Comparison of ENCODE assay signal across 8 cellular contexts in genomic region chr1:204411451-204412245, GRCh38. TPM values are rescaled to one million over a fixed set of nuclear protein-coding genes. Genes with fewer than 3 reads are reported as not detected.
DNase-seq lines count a peak whose midpoint lies in the region; ATAC-seq and TF ChIP-seq lines count a peak whose summit lies in the region.

PPP1R15B (minus strand) TSS chr1:204411817; CDS start chr1:204411411, 406 bp downstream.

- H3K4me3 ChIP-seq in SU-DHL-6 (ENCODE audit: insufficient read depth, low read length, poor library complexity, severe bottlenecking) (peak within 1 kb of the TSS; percentile 92), ovary (peak within 1 kb of the TSS; percentile 86), thyroid gland (replicated peaks in 1 of 3) (peak within 1 kb of the TSS; percentile 90 to 94 (median 91))

- H3K27me3 ChIP-seq in SU-DHL-6 (ENCODE audit: low read length) (no peaks in the 10 kb centered on the region), ovary (no peaks in the 10 kb centered on the region), thyroid gland (no peaks in the 10 kb centered on the region)

- peak; percentile 93 for ATAC-seq in HG02642 (IDR thresholded peaks at IDR 0.05; ENCODE audit: poor library complexity, unreplicated experiment)
- peak; percentile 91 for ATAC-seq in activated naive CD8-positive, alpha-beta T cell treated with anti-CD3 and anti-CD28 coated beads, Interleukin-2, amount 10 ng/mL, durations not matched to agents 7 days and 5 days (ENCODE audit: low read depth)

- TF ChIP-seq POLR2A in ovary (IDR thresholded peaks at IDR 0.05) (peak; percentile 97), thyroid gland (IDR thresholded peaks at IDR 0.05) (peak; percentile 86 to 99)

- H3K36me3 Mint-ChIP-seq in activated naive CD8-positive, alpha-beta T cell treated with anti-CD3 and anti-CD28 coated beads, Interleukin-2, amount 10 ng/mL, durations not matched to agents 7 days and 5 days: peaks cover 40% of the 10 kb centered on the region

- no peaks in the 10 kb centered on the region for H3K9me3 Mint-ChIP-seq in activated naive CD8-positive, alpha-beta T cell treated with anti-CD3 and anti-CD28 coated beads, Interleukin-2, amount 10 ng/mL, durations not matched to agents 7 days and 5 days

- DNase-seq in GM10266 (ENCODE audit: extremely low spot score): peak; percentile 93
- DNase-seq in NCI-H128 (lab: John Stamatoyannopoulos, UW; ENCODE audit: unreplicated experiment): peak; percentile 96
- DNase-seq in activated naive CD8-positive, alpha-beta T cell treated with anti-CD3 and anti-CD28 coated beads, Interleukin-2, amount 10 ng/mL, durations not matched to agents 7 days and 5 days: peak; percentile 98
- peak; percentile 91 to 99 (median 97) for DNase-seq in head of caudate nucleus
- peak; percentile 97 to 98 (median 97) for DNase-seq in ovary
- peak; percentile 96 for DNase-seq in thyroid gland

- peaks cover 5% of the 10 kb centered on the region; the same call in 1 of the 2 replicates for H3F3A ChIP-seq in SU-DHL-6 (ENCODE audit: insufficient read depth)

- WGBS in ovary, 3 donors: 0 to 1% (median 0%) methylated on average over 68 to 69 of the region's 70 CpGs
- WGBS in thyroid gland, 2 donors: 1 to 3% methylated on average over 22 to 26 of the region's 70 CpGs

- H3K9me3 ChIP-seq in SU-DHL-6 (ENCODE audit: insufficient read depth, low read length) (no peaks in the 10 kb centered on the region), ovary (no peaks in the 10 kb centered on the region), thyroid gland (no peaks in the 10 kb centered on the region)

- H3K9ac ChIP-seq in SU-DHL-6 (ENCODE audit: low read length): peak within 1 kb of the TSS; percentile 95

- TF ChIP-seq CTCF in GM10266 (IDR thresholded peaks at IDR 0.05; ENCODE audit: control insufficient read depth, insufficient read depth, low read depth, missing control alignments) (no peak), SU-DHL-6 (IDR thresholded peaks at IDR 0.05; ENCODE audit: insufficient read depth, low read length, poor library complexity, severe bottlenecking) (no peak), ovary (IDR thresholded peaks at IDR 0.05) (peak in 1 of 3 donors; percentile 27), thyroid gland (IDR thresholded peaks at IDR 0.05) (peak in 1 of 6 experiments; percentile 12)

- peak within 1 kb of the TSS; percentile 77 for H3K27ac ChIP-seq in SU-DHL-6 (ENCODE audit: low read depth, low read length)
- peak within 1 kb of the TSS; percentile 82 to 98 for H3K27ac ChIP-seq in ovary
- H3K27ac ChIP-seq in thyroid gland: peak within 1 kb of the TSS; percentile 99 to 100 (median 99)

- peaks cover 7% of the 10 kb centered on the region for H3K4me1 Mint-ChIP-seq in activated naive CD8-positive, alpha-beta T cell treated with anti-CD3 and anti-CD28 coated beads, Interleukin-2, amount 10 ng/mL, durations not matched to agents 7 days and 5 days

- peak within 1 kb of the TSS; percentile 97 for H3K4me2 ChIP-seq in SU-DHL-6 (ENCODE audit: low read depth, low read length, poor library complexity, severe bottlenecking)

- H3K79me2 ChIP-seq in SU-DHL-6 (ENCODE audit: insufficient read depth, low read length): peaks cover 50% of the 10 kb centered on the region

- peak within 1 kb of the TSS; percentile 78 for H2AFZ ChIP-seq in SU-DHL-6 (ENCODE audit: low read depth, low read length, severe bottlenecking)

- peaks cover 1% of the 10 kb centered on the region for H3K4me1 ChIP-seq in ovary (ENCODE audit: insufficient read depth)
- H3K4me1 ChIP-seq in thyroid gland: peaks cover 2 to 13% of the 10 kb centered on the region in 2 donors

- POLR2A ChIA-PET in activated naive CD8-positive, alpha-beta T cell treated with anti-CD3 and anti-CD28 coated beads, Interleukin-2, amount 10 ng/mL, durations not matched to agents 7 days and 5 days (lab: Charles Lee): interaction anchor here (1.0 to 1.3 kb wide), 3 partner anchors 83 to 1405 kb away, joined by 3 to 9 read pairs (median 3); partner anchors contain the start of genes PIK3C2B and TMEM183A

- peak; percentile 68 for TF ChIP-seq EP300 in ovary (IDR thresholded peaks at IDR 0.05)

- H3K27ac Mint-ChIP-seq in activated naive CD8-positive, alpha-beta T cell treated with anti-CD3 and anti-CD28 coated beads, Interleukin-2, amount 10 ng/mL, durations not matched to agents 7 days and 5 days: peak within 1 kb of the TSS; percentile 99

- H4K20me1 ChIP-seq in SU-DHL-6 (ENCODE audit: low read depth, low read length): peaks cover 41% of the 10 kb centered on the region

- intact Hi-C loops in head of caudate nucleus (cut with DNase I): no loop called here
- intact Hi-C loops in ovary (cut with DNase I): no loop called here
- intact Hi-C loops in thyroid gland (cut with DNase I): no loop called here

- H3K4me3 Mint-ChIP-seq in activated naive CD8-positive, alpha-beta T cell treated with anti-CD3 and anti-CD28 coated beads, Interleukin-2, amount 10 ng/mL, durations not matched to agents 7 days and 5 days: peak within 1 kb of the TSS; percentile 96

- no peaks in the 10 kb centered on the region for H3K27me3 Mint-ChIP-seq in activated naive CD8-positive, alpha-beta T cell treated with anti-CD3 and anti-CD28 coated beads, Interleukin-2, amount 10 ng/mL, durations not matched to agents 7 days and 5 days

- H3K9me2 ChIP-seq in SU-DHL-6 (replicated peaks; ENCODE audit: insufficient read depth, low read length): no peaks in the 10 kb centered on the region

- H3K36me3 ChIP-seq in SU-DHL-6 (ENCODE audit: low read length) (peaks cover 29% of the 10 kb centered on the region), ovary (no peaks in the 10 kb centered on the region), thyroid gland (no peaks in the 10 kb centered on the region)

RNA-seq across cellular contexts. Expression of gene PPP1R15B, which starts in this region (rescaled TPM):
- total RNA-seq in activated naive CD8-positive, alpha-beta T cell treated with anti-CD3 and anti-CD28 coated beads, Interleukin-2, amount 10 ng/mL, durations not matched to agents 7 days and 5 days: 10 to 100 TPM; 77.5 to 77.8 TPM
- 10 to 100 TPM; 30.7 to 69.5 (median 49.5) TPM for total RNA-seq in ovary
- polyA plus RNA-seq in ovary: 10 to 100 TPM; 16.5 to 19.4 TPM
- 10 to 100 TPM; 63.0 to 89.8 (median 66.2) TPM for total RNA-seq in thyroid gland

Comparison
In these comparisons a context has a peak if more than half of its experiments do, and no peak if none do; other contexts are left out.
1. Peak in every context shown above with its lines: DNase-seq, ATAC-seq, H3K4me3 ChIP-seq and H3K27ac ChIP-seq.